8 cellular contexts compared by ENCODE assay signal in the genomic region with DNA sequence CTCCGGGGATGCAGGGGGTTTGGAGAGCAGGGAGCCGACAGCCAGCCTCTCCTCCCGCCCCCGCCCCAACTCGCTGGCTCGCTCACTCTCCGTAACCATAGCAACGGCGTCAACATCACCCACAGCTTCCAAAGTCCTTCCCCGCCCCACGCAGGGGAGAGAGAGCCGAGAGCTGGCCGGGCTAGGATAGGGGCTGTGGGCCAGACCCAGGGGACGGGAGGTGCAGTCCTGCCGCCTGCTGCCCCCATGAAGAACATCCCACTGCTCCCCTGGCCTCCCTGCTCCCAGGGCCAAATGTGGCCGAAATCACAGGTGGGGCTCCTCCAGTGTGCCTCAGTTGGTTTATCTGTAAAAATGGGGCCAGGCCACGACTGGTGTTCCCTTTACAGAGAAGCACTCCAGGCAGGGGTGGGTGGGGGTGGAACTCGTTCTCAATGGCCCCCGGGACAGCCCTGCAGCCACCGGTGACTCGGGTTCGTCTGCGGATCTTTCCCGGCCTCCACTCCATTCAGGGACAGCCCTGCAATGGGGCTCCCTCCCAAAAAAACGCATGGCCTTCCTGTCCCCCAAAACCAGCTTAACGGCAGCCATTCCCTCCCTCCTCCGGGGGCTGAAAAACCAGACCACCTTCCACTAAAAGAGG. TPM values are rescaled to one million over a fixed set of nuclear protein-coding genes. Genes with fewer than 3 reads are reported as not detected.
A peak's percentile ranks its signal among the peaks of the same experiment; 100 is the strongest.
DNase-seq lines count a peak whose midpoint lies in the region; ATAC-seq, FAIRE-seq and TF ChIP-seq lines count a peak whose summit lies in the region.

No MANE protein-coding gene starts in this region.

- H3K27me3 ChIP-seq in breast epithelium (no peaks in the 10 kb centered on the region), suprapubic skin (no peaks in the 10 kb centered on the region)

- no peak for TF ChIP-seq CTCF in RWPE1 (conservative IDR thresholded peaks at IDR 0.05; ENCODE audit: low read depth)
- TF ChIP-seq CTCF in breast epithelium (IDR thresholded peaks at IDR 0.05) = no peak
- no peak for TF ChIP-seq CTCF in suprapubic skin (IDR thresholded peaks at IDR 0.05)

- no peak for TF ChIP-seq POLR2A in breast epithelium (IDR thresholded peaks at IDR 0.05)
- TF ChIP-seq POLR2A in suprapubic skin (IDR thresholded peaks at IDR 0.05) = no peak
- no peak for TF ChIP-seq POLR2A in GM12891 (IDR thresholded peaks at IDR 0.05; ENCODE audit: low read depth, low read length)

- intact Hi-C loops in breast epithelium (cut with DNase I; ENCODE audit: low total_unique reads) = no loop called here

- CTCF ChIA-PET in RWPE1 (lab: Yijun Ruan, JAX) = interaction anchor here (0.6 kb wide), 1 partner anchor 47 kb away, joined by 3 read pairs; no protein-coding TSS in a partner anchor

- 18% methylated on average over 13 of the region's 27 CpGs for WGBS in suprapubic skin

- H3K4me1 ChIP-seq in breast epithelium = peaks cover 26 to 38% of the 10 kb centered on the region in 2 donors
- peaks cover 85% of the 10 kb centered on the region for H3K4me1 ChIP-seq in suprapubic skin

- no peak for ATAC-seq in HG03565 (IDR thresholded peaks at IDR 0.05; ENCODE audit: unreplicated experiment)

- H3K9me3 ChIP-seq in breast epithelium (no peaks in the 10 kb centered on the region), suprapubic skin (no peaks in the 10 kb centered on the region)

- TF ChIP-seq EP300 in suprapubic skin (IDR thresholded peaks at IDR 0.05) = no peak

- H3K4me3 ChIP-seq in breast epithelium (peak overlapping the region in 2 of 3 donors; percentile 21 to 98), suprapubic skin (peak overlapping the region; percentile 91)

- peak; percentile 83 for DNase-seq in activated effector memory CD4-positive, alpha-beta T cell treated with anti-CD3 and anti-CD28 coated beads, Interleukin-2, amount 50 U/mL, for 16 hours
- DNase-seq in activated effector memory CD4-positive, alpha-beta T cell treated with Interleukin-2 at 50 U/mL for 16 hours = no peak
- DNase-seq in RWPE1 (ENCODE audit: low spot score) (no peak), breast epithelium (ENCODE audit: low spot score in 2 of 2) (peak in 1 of 2 donors; percentile 72), kidney tubule cell (ENCODE audit: low spot score) (peak; percentile 77), suprapubic skin (ENCODE audit: low spot score in 2 of 2) (no peak), GM12891 (ENCODE audit: insufficient read length, low spot score) (no peak)

- no peak for FAIRE-seq in GM12891 (lab: Jason Lieb, UNC)

- H3K27ac ChIP-seq in RWPE1 = peak overlapping the region; percentile 98
- peak overlapping the region; percentile 75 for H3K27ac ChIP-seq in breast epithelium
- H3K27ac ChIP-seq in suprapubic skin = peak overlapping the region; percentile 26

- POLR2A ChIA-PET in RWPE1 (lab: Yijun Ruan, JAX; ENCODE audit: low non-redundant PET) = no interaction called here

- H3K36me3 ChIP-seq in breast epithelium (no peaks in the 10 kb centered on the region), suprapubic skin (no peaks in the 10 kb centered on the region)

TF ChIP-seq in GM12891, 5 proteins besides CTCF, POLR2A, EP300 and RAD21:
- no peak for TF ChIP-seq POU2F2 (IDR thresholded peaks at IDR 0.05; ENCODE audit: low read depth, low read length)
- TF ChIP-seq POLR2AphosphoS5 (IDR thresholded peaks at IDR 0.05; ENCODE audit: low read depth, low read length) = no peak
- TF ChIP-seq SPI1 (IDR thresholded peaks at IDR 0.05; ENCODE audit: low read depth, low read length) = no peak
- TF ChIP-seq TAF1 (IDR thresholded peaks at IDR 0.05; ENCODE audit: low read depth, low read length) = no peak
- no peak for TF ChIP-seq PAX5 (IDR thresholded peaks at IDR 0.05; ENCODE audit: insufficient read depth, low read length, severe bottlenecking)

RNA-seq across cellular contexts. Expression of gene KLF16, which starts 3.1 kb away (rescaled TPM):
- total RNA-seq in breast epithelium = 1 to 10 TPM; 2.9 to 4.6 (median 4.1) TPM
- total RNA-seq in suprapubic skin = 10 to 100 TPM; 12.1 to 30.8 (median 20.9) TPM
- polyA plus RNA-seq in GM12891 (2012; ENCODE audit: low read depth, missing spikeins) = 9.1 TPM

RNA-seq across cellular contexts. Expression of gene REXO1, which starts 12.0 kb away (rescaled TPM):
- total RNA-seq in breast epithelium (10 to 100 TPM; 10.4 to 25.2 (median 19.7) TPM), suprapubic skin (10 to 100 TPM; 31.8 to 63.1 (median 38.3) TPM)
- polyA plus RNA-seq in GM12891 (2012; ENCODE audit: low read depth, missing spikeins) = 19.7 TPM

RNA-seq across cellular contexts. Expression of gene ABHD17A, which starts 25.0 kb away (rescaled TPM):
- total RNA-seq in breast epithelium = 10 to 100 TPM; 62.4 to 81.3 (median 76.0) TPM
- 100 to 1,000 TPM in 3 of 4 donors, 10 to 100 TPM in 1; 82.3 to 120 (median 110) TPM for total RNA-seq in suprapubic skin
- 35.6 TPM for polyA plus RNA-seq in GM12891 (2012; ENCODE audit: low read depth, missing spikeins)

RNA-seq across cellular contexts. Expression of gene ADAT3, which starts 44.9 kb away (rescaled TPM):
- total RNA-seq in breast epithelium = 1 to 10 TPM; 1.1 to 5.4 (median 4.9) TPM
- 10 to 100 TPM; 13.4 to 26.7 (median 22.3) TPM for total RNA-seq in suprapubic skin
- polyA plus RNA-seq in GM12891 (2012; ENCODE audit: low read depth, missing spikeins) = 3.9 TPM

RNA-seq across cellular contexts. Expression of gene SCAMP4, which starts 44.9 kb away (rescaled TPM):
- total RNA-seq in breast epithelium (10 to 100 TPM; 41.4 to 66.6 (median 44.6) TPM), suprapubic skin (100 to 1,000 TPM in 2 of 4 donors, 10 to 100 TPM in 2; 68.1 to 119 (median 103) TPM)
- polyA plus RNA-seq in GM12891 (2012; ENCODE audit: low read depth, missing spikeins) = 22.1 TPM

Comparison
In these comparisons a context has a peak if more than half of its experiments do, and no peak if none do; other contexts are left out.
1. DNase-seq: peak in activated effector memory CD4-positive, alpha-beta T cell treated with anti-CD3 and anti-CD28 coated beads, Interleukin-2, amount 50 U/mL, for 16 hours (single experiment) and kidney tubule cell (single experiment); none in activated effector memory CD4-positive, alpha-beta T cell treated with Interleukin-2 at 50 U/mL for 16 hours (single experiment), RWPE1 (single experiment), suprapubic skin (0 of 2) and GM12891 (single experiment).
2. H3K27ac ChIP-seq: peak in every context shown above with its lines; median percentile 98 in RWPE1; 75 in breast epithelium; 26 in suprapubic skin.